8 cellular contexts compared by ENCODE assay signal in the genomic region with DNA sequence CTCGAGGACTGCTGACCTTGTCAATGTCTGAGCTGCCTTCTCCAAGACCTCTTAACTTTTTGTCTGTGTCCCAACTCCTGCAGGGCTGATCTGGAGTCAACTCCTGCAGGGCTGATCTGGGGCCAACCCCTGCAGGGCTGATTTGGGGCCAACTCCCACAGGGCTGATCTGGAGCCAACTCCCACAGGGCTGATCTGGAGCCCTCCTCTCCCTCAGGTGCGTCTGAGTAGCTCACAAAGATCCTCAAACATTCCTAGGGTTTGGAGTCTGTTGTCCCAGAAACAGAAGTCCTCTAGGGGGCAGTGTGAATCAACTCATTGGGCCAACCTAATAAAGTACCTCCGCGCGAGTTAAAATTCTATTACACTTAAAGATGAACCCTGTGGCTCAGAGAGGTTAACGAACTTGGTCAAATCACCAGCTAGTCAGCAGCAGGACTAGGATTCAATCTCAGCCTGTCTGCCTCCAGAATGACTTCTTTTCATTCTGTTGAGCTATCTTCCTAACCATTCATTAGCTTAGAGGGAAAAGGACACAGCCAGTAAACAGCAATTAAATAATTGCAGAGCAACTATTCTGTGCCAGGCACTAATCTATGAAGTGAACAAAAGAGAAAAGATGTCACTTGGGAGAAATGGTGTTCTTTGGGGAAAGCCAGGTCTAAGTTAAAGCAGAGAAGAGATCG. TPM values are rescaled to one million over a fixed set of nuclear protein-coding genes. Genes with fewer than 3 reads are reported as not detected.
A peak's percentile ranks its signal among the peaks of the same experiment; 100 is the strongest.
DNase-seq lines count a peak whose midpoint lies in the region; ATAC-seq and TF ChIP-seq lines count a peak whose summit lies in the region.

No MANE protein-coding gene starts in this region.

- DNase-seq in AG04450 (ENCODE audit: low read depth, low spot score) (peak; percentile 36), GM20000 (ENCODE audit: low spot score) (peak; percentile 57), NCI-H2227 treated with DMSO at 0.1 percent for 48 hours (lab: John Stamatoyannopoulos, UW) (peak; percentile 23), activated B cell treated with CpG ODN at 0.5 μM for 24 hours (peak; percentile 22), cerebellar cortex (ENCODE audit: low spot score) (peak; percentile 79), left lobe of liver (ENCODE audit: low spot score) (no peak)
- peak in 2 of 3 donors; percentile 2 to 29 for DNase-seq in stimulated activated CD4-positive, alpha-beta T cell treated with anti-CD3 and anti-CD28 coated beads, TNF-alpha, amount 100 ng/mL, for 1 hour (ENCODE audit: low read depth in 3 of 3, low spot score in 1 of 3)

- H3K36me3 Mint-ChIP-seq in activated B cell treated with CpG ODN at 0.5 μM for 24 hours (ENCODE audit: low read depth): no peaks in the 10 kb centered on the region

- CTCF ChIA-PET in AG04450 (lab: Charles Lee): interaction anchor here (0.5 to 7.6 kb wide), 89 partner anchors 9 to 594 kb away, joined by 3 to 143 read pairs (median 4); a partner anchor contains a TSS
- CTCF ChIA-PET in activated B cell treated with CpG ODN at 0.5 μM for 24 hours (lab: Charles Lee): interaction anchor here (0.6 to 7.4 kb wide), 44 partner anchors 9 to 523 kb away, joined by 3 to 175 read pairs (median 4); a partner anchor contains a TSS

- POLR2A ChIA-PET in AG04450 (lab: Yijun Ruan, JAX) (no interaction called here), activated B cell treated with CpG ODN at 0.5 μM for 24 hours (lab: Charles Lee) (interaction anchor here (0.6 to 2.0 kb wide), 8 partner anchors 9 to 294 kb away, joined by 3 to 11 read pairs (median 4); no protein-coding TSS in a partner anchor)

- H3K27ac Mint-ChIP-seq in activated B cell treated with CpG ODN at 0.5 μM for 24 hours: no peak overlapping the region

- H3K9me3 Mint-ChIP-seq in activated B cell treated with CpG ODN at 0.5 μM for 24 hours: no peaks in the 10 kb centered on the region

- H3K4me3 Mint-ChIP-seq in activated B cell treated with CpG ODN at 0.5 μM for 24 hours: no peak overlapping the region

- ATAC-seq in activated B cell treated with CpG ODN at 0.5 μM for 24 hours (ENCODE audit: low read depth) (peak; percentile 83), left lobe of liver (peak; percentile 98), GM18511 (IDR thresholded peaks at IDR 0.05; ENCODE audit: unreplicated experiment) (no peak)

- peak; percentile 85 for TF ChIP-seq CTCF in AG04450 (IDR thresholded peaks at IDR 0.05; ENCODE audit: low read depth, low read length)
- TF ChIP-seq CTCF in GM20000 (IDR thresholded peaks at IDR 0.05; ENCODE audit: extremely low read depth, missing control alignments): peak; percentile 62
- TF ChIP-seq CTCF in activated B cell treated with CpG ODN at 0.5 μM for 24 hours (IDR thresholded peaks at IDR 0.05): no peak

- no peak overlapping the region for H3K27ac ChIP-seq in AG04450 (ENCODE audit: low read depth, low read length)

- peaks cover 30% of the 10 kb centered on the region for H3K27me3 ChIP-seq in AG04450 (ENCODE audit: control insufficient read depth, insufficient read depth, low read length)

- H3K27me3 Mint-ChIP-seq in activated B cell treated with CpG ODN at 0.5 μM for 24 hours: peaks cover 9% of the 10 kb centered on the region

- H3K4me1 Mint-ChIP-seq in activated B cell treated with CpG ODN at 0.5 μM for 24 hours: peaks cover 6% of the 10 kb centered on the region

- H3K4me3 ChIP-seq in AG04450 (ENCODE audit: low read depth, low read length): no peak overlapping the region

- no peaks in the 10 kb centered on the region; the same call in 1 of the 2 replicates for H3K9me3 ChIP-seq in AG04450 (ENCODE audit: control insufficient read depth, insufficient read depth, low read length)

- intact Hi-C loops in activated B cell treated with CpG ODN at 0.5 μM for 24 hours (cut with micrococcal nuclease): loop anchor here (1.0 to 2.0 kb wide), 5 partner anchors 194 to 705 kb away; no protein-coding TSS in a partner anchor

RNA-seq across cellular contexts. Expression of a gene that starts 17.2 kb away (rescaled TPM):
- 7.4 and 11.0 TPM in 2 replicates for polyA plus RNA-seq in AG04450 (2011; rRNA removed)
- 8.8 and 19.5 TPM in 2 replicates for polyA minus RNA-seq in AG04450 (2011; rRNA and poly(A)+ RNA removed)
- total RNA-seq in activated B cell treated with CpG ODN at 0.5 μM for 24 hours (18.1 and 19.2 TPM in 2 replicates), left lobe of liver (4.8 TPM)

RNA-seq across cellular contexts. Expression of a gene that starts 47.0 kb away (rescaled TPM):
- polyA plus RNA-seq in AG04450 (2011; rRNA removed): 44.2 and 45.1 TPM in 2 replicates
- polyA minus RNA-seq in AG04450 (2011; rRNA and poly(A)+ RNA removed): 23.4 and 36.8 TPM in 2 replicates
- total RNA-seq in activated B cell treated with CpG ODN at 0.5 μM for 24 hours (41.8 and 43.5 TPM in 2 replicates), left lobe of liver (14.0 TPM)
